Comparison of ENCODE assay signal across 8 cellular contexts in genomic region chr12:27014085-27014858, GRCh38. TPM values are rescaled to one million over a fixed set of nuclear protein-coding genes. Genes with fewer than 3 reads are reported as not detected.
DNase-seq lines count a peak whose midpoint lies in the region; ATAC-seq and TF ChIP-seq lines count a peak whose summit lies in the region.

Gene TM7SF3, minus strand, starts transcription at chr12:27014384. Its CDS starts 216 bp downstream, at chr12:27014168.

- H3K4me3 ChIP-seq in CD8-positive, alpha-beta T cell (ENCODE audit: low read depth, low read length) = peak within 1 kb of the TSS; percentile 87
- H3K4me3 ChIP-seq in duodenal mucosa (ENCODE audit: low read depth in 1 of 2, low read length in 2 of 2) (peak within 1 kb of the TSS; percentile 96 to 97), lower leg skin (ENCODE audit: low read depth, poor library complexity, severe bottlenecking) (peak within 1 kb of the TSS; percentile 95)

- no peaks in the 10 kb centered on the region for H3K9me3 Mint-ChIP-seq in CD8-positive, alpha-beta T cell
- no peaks in the 10 kb centered on the region for H3K9me3 Mint-ChIP-seq in activated CD4-positive, alpha-beta memory T cell treated with anti-CD3 and anti-CD28 coated beads for 36 hours

- TF ChIP-seq CTCF in CD8-positive, alpha-beta T cell (IDR thresholded peaks at IDR 0.05) = peak; percentile 98
- TF ChIP-seq CTCF in lower leg skin (IDR thresholded peaks at IDR 0.05) = peak in 1 of 3 donors; percentile 65

- peak within 1 kb of the TSS; percentile 80 for H3K27ac ChIP-seq in CD8-positive, alpha-beta T cell (ENCODE audit: low read depth, low read length)
- peak within 1 kb of the TSS; percentile 90 for H3K27ac ChIP-seq in duodenal mucosa (ENCODE audit: low read depth, low read length)

- TF ChIP-seq POLR2A in lower leg skin (IDR thresholded peaks at IDR 0.05) = no peak

- no peaks in the 10 kb centered on the region for H3K27me3 Mint-ChIP-seq in CD8-positive, alpha-beta T cell (ENCODE audit: low read depth)
- H3K27me3 Mint-ChIP-seq in activated CD4-positive, alpha-beta memory T cell treated with anti-CD3 and anti-CD28 coated beads for 36 hours = no peaks in the 10 kb centered on the region

- WGBS in lower leg skin, 2 donors = 0% methylated on average over 37 to 50 of the region's 71 CpGs

- H3K4me1 Mint-ChIP-seq in CD8-positive, alpha-beta T cell (ENCODE audit: low read depth) = peaks cover 51% of the 10 kb centered on the region
- peaks cover 46% of the 10 kb centered on the region for H3K4me1 Mint-ChIP-seq in activated CD4-positive, alpha-beta memory T cell treated with anti-CD3 and anti-CD28 coated beads for 36 hours (ENCODE audit: low read depth)

- peak; percentile 89 for ATAC-seq in CD8-positive, alpha-beta T cell
- ATAC-seq in GM19455 (IDR thresholded peaks at IDR 0.05; ENCODE audit: unreplicated experiment) = peak; percentile 79

- peak within 1 kb of the TSS; percentile 92 for H3K27ac Mint-ChIP-seq in CD8-positive, alpha-beta T cell
- peak within 1 kb of the TSS; percentile 89 for H3K27ac Mint-ChIP-seq in activated CD4-positive, alpha-beta memory T cell treated with anti-CD3 and anti-CD28 coated beads for 36 hours

- no peaks in the 10 kb centered on the region for H3K27me3 ChIP-seq in CD8-positive, alpha-beta T cell (ENCODE audit: insufficient read depth, low read length)
- H3K27me3 ChIP-seq in duodenal mucosa (ENCODE audit: control insufficient read depth in 1 of 2, insufficient read depth in 2 of 2, low read length in 2 of 2) = no peaks in the 10 kb centered on the region

- no peaks in the 10 kb centered on the region for H3K36me3 ChIP-seq in CD8-positive, alpha-beta T cell (ENCODE audit: insufficient read depth, low read length)
- H3K36me3 ChIP-seq in duodenal mucosa (ENCODE audit: control insufficient read depth in 1 of 2, insufficient read depth in 2 of 2, low read length in 2 of 2) = no peaks in the 10 kb centered on the region

- intact Hi-C loops in CD8-positive, alpha-beta T cell (cut with DNase I, micrococcal nuclease) = loop anchor here (1.0 to 10.0 kb wide), 12 partner anchors 8 to 1959 kb away; partner anchors contain the start of genes FGFR1OP2 (in 2 of the 2), ITPR2 (in 2 of the 2), MED21 (in 2 of the 2) and MRPS35 (in 2 of the 2)
- intact Hi-C loops in activated CD4-positive, alpha-beta memory T cell treated with anti-CD3 and anti-CD28 coated beads for 36 hours (cut with micrococcal nuclease) = loop anchor here (1.0 to 2.0 kb wide), 9 partner anchors 8 to 889 kb away; partner anchors contain the start of genes BHLHE41, FGFR1OP2, ITPR2 and MED21
- intact Hi-C loops in lower leg skin (cut with DNase I; ENCODE audit: low total_unique reads) = no loop called here

- H3K9me3 ChIP-seq in CD8-positive, alpha-beta T cell (ENCODE audit: low read length) = no peaks in the 10 kb centered on the region
- no peaks in the 10 kb centered on the region for H3K9me3 ChIP-seq in duodenal mucosa (ENCODE audit: control insufficient read depth in 1 of 2, low read length in 2 of 2)

- H3K9ac ChIP-seq in duodenal mucosa (ENCODE audit: low read depth in 1 of 2, low read length in 2 of 2) = peak within 1 kb of the TSS; percentile 79 to 91

- peak within 1 kb of the TSS; percentile 93 for H3K4me3 Mint-ChIP-seq in CD8-positive, alpha-beta T cell
- peak within 1 kb of the TSS; percentile 85 for H3K4me3 Mint-ChIP-seq in activated CD4-positive, alpha-beta memory T cell treated with anti-CD3 and anti-CD28 coated beads for 36 hours

- peaks cover 10% of the 10 kb centered on the region for H3K36me3 Mint-ChIP-seq in CD8-positive, alpha-beta T cell
- H3K36me3 Mint-ChIP-seq in activated CD4-positive, alpha-beta memory T cell treated with anti-CD3 and anti-CD28 coated beads for 36 hours = peaks cover 3% of the 10 kb centered on the region

- CTCF ChIA-PET in CD8-positive, alpha-beta T cell (lab: Charles Lee) = interaction anchor here (0.7 to 4.0 kb wide), 16 partner anchors 9 to 295 kb away, joined by 3 to 29 read pairs (median 4); partner anchors contain the start of genes FGFR1OP2, ITPR2 and MED21
- CTCF ChIA-PET in activated CD4-positive, alpha-beta memory T cell treated with anti-CD3 and anti-CD28 coated beads for 36 hours (lab: Charles Lee) = interaction anchor here (0.6 to 6.3 kb wide), 25 partner anchors 9 to 1227 kb away, joined by 3 to 103 read pairs (median 4); partner anchors contain the start of genes BMAL2, INTS13, ITPR2 and MED21

- peaks cover 25% of the 10 kb centered on the region for H3K4me1 ChIP-seq in CD8-positive, alpha-beta T cell (ENCODE audit: insufficient read depth, low read length)
- peaks cover 20 to 23% of the 10 kb centered on the region in 2 donors for H3K4me1 ChIP-seq in duodenal mucosa (ENCODE audit: control insufficient read depth in 1 of 2, insufficient read depth in 2 of 2, low read length in 2 of 2)

- POLR2A ChIA-PET in CD8-positive, alpha-beta T cell (lab: Charles Lee) = interaction anchor here (0.5 to 3.9 kb wide), 12 partner anchors 9 to 1649 kb away, joined by 3 to 29 read pairs (median 3); partner anchors contain the start of genes ITPR2, KLHL42, MANSC4 and MED21
- POLR2A ChIA-PET in activated CD4-positive, alpha-beta memory T cell treated with anti-CD3 and anti-CD28 coated beads for 36 hours (lab: Charles Lee) = interaction anchor here (0.6 to 1.7 kb wide), 5 partner anchors 8 to 317 kb away, joined by 3 to 9 read pairs (median 3); partner anchors contain the start of gene MED21

- DNase-seq in CD8-positive, alpha-beta T cell = peak; percentile 92 to 98 (median 96)
- peak; percentile 92 for DNase-seq in HK-2 (ENCODE audit: unreplicated experiment)
- peak; percentile 96 for DNase-seq in NCI-H82 (lab: John Stamatoyannopoulos, UW)
- DNase-seq in activated CD4-positive, alpha-beta memory T cell treated with anti-CD3 and anti-CD28 coated beads for 36 hours = peak; percentile 96
- DNase-seq in lower leg skin (ENCODE audit: low spot score in 2 of 2) = peak; percentile 88 to 98
- peak; percentile 87 to 92 for DNase-seq in stimulated activated CD4-positive, alpha-beta T cell treated with anti-CD3 and anti-CD28 coated beads, Interleukin-4, amount 100 ng/mL, for 48 hours (ENCODE audit: low read depth in 2 of 2)

RNA-seq across cellular contexts. Expression of gene TM7SF3, which starts in this region (rescaled TPM):
- 1 to 10 TPM; 5.8 to 7.2 TPM for total RNA-seq in CD8-positive, alpha-beta T cell
- total RNA-seq in activated CD4-positive, alpha-beta memory T cell treated with anti-CD3 and anti-CD28 coated beads for 36 hours = 10 to 100 TPM; 24.2 to 28.5 TPM
- total RNA-seq in lower leg skin = 100 to 1,000 TPM in 1 of 4 donors, 10 to 100 TPM in 3; 36.7 to 158 (median 83.9) TPM

Comparison
In these comparisons a context has a peak if more than half of its experiments do, and no peak if none do; other contexts are left out.
1. Peak in every context shown above with its lines: DNase-seq, ATAC-seq, H3K4me3 ChIP-seq and H3K27ac ChIP-seq.